In genomic region chr2:215316336-215316735, GRCh38 we compare ENCODE assay signal across 12 cellular contexts.
"Had no signal": no experiment of that assay in that cellular context is flagged by ENCODE, and none has a peak within 500 bp of the region (broad histone marks: within the 10 kb centered on the region; RNA-seq: fewer than 3 reads in every experiment).

No MANE protein-coding gene starts in this region.

- ATAC-seq: foreskin keratinocyte; naive thymus-derived CD8-positive, alpha-beta T cell had no signal

- H3K9me3 ChIP-seq: right atrium auricular region, tibial artery had no signal

- H3K4me3 Mint-ChIP-seq: immature natural killer cell had no signal

- H3K27me3 Mint-ChIP-seq: naive thymus-derived CD8-positive, alpha-beta T cell had no signal

- H3K4me3 ChIP-seq: cardiac muscle cell, lung, right atrium auricular region, tibial artery had no signal

- DNase-seq: activated CD4-positive, alpha-beta T cell treated with anti-CD3 and anti-CD28 coated beads for 48 hours; activated gamma-delta T cell treated with Interleukin-2 at 50 U/mL for 16 hours; foreskin keratinocyte; immature natural killer cell; naive thymus-derived CD8-positive, alpha-beta T cell; posterior cingulate gyrus; small intestine; T-helper 9 cell; tibial artery had no signal

- H3K9me3 Mint-ChIP-seq: immature natural killer cell; naive thymus-derived CD8-positive, alpha-beta T cell had no signal

- H3K27ac ChIP-seq: cardiac muscle cell, foreskin keratinocyte, right atrium auricular region, tibial artery had no signal

- H3K27me3 ChIP-seq: cardiac muscle cell, foreskin keratinocyte, right atrium auricular region, tibial artery had no signal
